10 cellular contexts compared by ENCODE assay signal in genomic region chr2:26504002-26504401, GRCh38. TPM values are rescaled to one million over a fixed set of nuclear protein-coding genes. Genes with fewer than 3 reads are reported as not detected.
DNase-seq lines count a peak whose midpoint lies in the region; ATAC-seq, FAIRE-seq and TF ChIP-seq lines count a peak whose summit lies in the region.
"Had no signal": no experiment of that assay in that cellular context is flagged by ENCODE, and none has a peak within 500 bp of the region (broad histone marks: within the 10 kb centered on the region; RNA-seq: fewer than 3 reads in every experiment).

No MANE protein-coding gene starts in this region.

- no peak for TF ChIP-seq POLR2A in breast epithelium (IDR thresholded peaks at IDR 0.05)

- H3K27ac Mint-ChIP-seq in CD4-positive, alpha-beta T cell = no peak overlapping the region
- H3K27ac Mint-ChIP-seq in naive thymus-derived CD4-positive, alpha-beta T cell = peak overlapping the region in 3 of 9 donors; percentile 19 to 68 (median 31)

- H3K4me1 Mint-ChIP-seq in CD4-positive, alpha-beta T cell (ENCODE audit: low read depth) = peaks cover 7% of the 10 kb centered on the region
- H3K4me1 Mint-ChIP-seq in naive thymus-derived CD4-positive, alpha-beta T cell = peaks cover 1 to 9% (median 7%) of the 10 kb centered on the region in 7 donors

- H3K4me1 ChIP-seq in breast epithelium (no peaks in the 10 kb centered on the region), left lung (peaks cover 8 to 12% of the 10 kb centered on the region in 2 donors)
- peaks cover 0 to 6% of the 10 kb centered on the region in 2 donors for H3K4me1 ChIP-seq in naive thymus-derived CD4-positive, alpha-beta T cell (ENCODE audit: control insufficient read depth in 2 of 2, insufficient read depth in 2 of 2, low read length in 2 of 2)

- H3K4me3 ChIP-seq in breast epithelium = peak overlapping the region; percentile 24 to 69 (median 49)
- H3K4me3 ChIP-seq in naive thymus-derived CD4-positive, alpha-beta T cell (ENCODE audit: low read length) = peak overlapping the region; percentile 70
- H3K4me3 ChIP-seq in left lung = peak overlapping the region in 1 of 2 donors; percentile 39

- no peak overlapping the region for H3K27ac ChIP-seq in CD4-positive, alpha-beta T cell (ENCODE audit: low read depth, low read length)
- H3K27ac ChIP-seq in breast epithelium = no peak overlapping the region
- no peak overlapping the region for H3K27ac ChIP-seq in naive thymus-derived CD4-positive, alpha-beta T cell (ENCODE audit: low read depth, low read length)
- H3K27ac ChIP-seq in left lung = no peak overlapping the region

- CTCF ChIA-PET in CD4-positive, alpha-beta T cell (lab: Charles Lee) = interaction anchor here (1.5 kb wide), 1 partner anchor 73 kb away, joined by 5 read pairs; no protein-coding TSS in a partner anchor
- CTCF ChIA-PET in naive thymus-derived CD4-positive, alpha-beta T cell (lab: Charles Lee) = interaction anchor here (0.6 to 1.8 kb wide), 4 partner anchors 13 to 74 kb away, joined by 3 to 10 read pairs (median 4); no protein-coding TSS in a partner anchor

- no peak for ATAC-seq in CD4-positive, alpha-beta T cell (ENCODE audit: poor library complexity)
- ATAC-seq in naive thymus-derived CD4-positive, alpha-beta T cell = no peak
- ATAC-seq in left lung = no peak

- no peak for TF ChIP-seq CTCF in CD4-positive, alpha-beta T cell (IDR thresholded peaks at IDR 0.05)
- no peak for TF ChIP-seq CTCF in breast epithelium (IDR thresholded peaks at IDR 0.05)
- TF ChIP-seq CTCF in D721Med (IDR thresholded peaks at IDR 0.05; ENCODE audit: insufficient read depth, missing control alignments) = no peak
- no peak for TF ChIP-seq CTCF in left lung (IDR thresholded peaks at IDR 0.05)

- no peaks in the 10 kb centered on the region for H3K27me3 Mint-ChIP-seq in CD4-positive, alpha-beta T cell
- H3K27me3 Mint-ChIP-seq in naive thymus-derived CD4-positive, alpha-beta T cell = peaks cover 0 to 3% (median 0%) of the 10 kb centered on the region in 5 donors

- intact Hi-C loops in CD4-positive, alpha-beta T cell (cut with DNase I, micrococcal nuclease) = loop anchor here in 1 of 2 experiments (1.0 kb wide), 1 partner anchor 73 kb away; no protein-coding TSS in a partner anchor
- intact Hi-C loops in breast epithelium (cut with DNase I; ENCODE audit: low total_unique reads) (no loop called here), left lung (cut with DNase I) (no loop called here)
- intact Hi-C loops in naive thymus-derived CD4-positive, alpha-beta T cell (cut with micrococcal nuclease) = no loop called here

- no peaks in the 10 kb centered on the region for H3K27me3 ChIP-seq in CD4-positive, alpha-beta T cell (ENCODE audit: control insufficient read depth, insufficient read depth, low read length)
- no peaks in the 10 kb centered on the region for H3K27me3 ChIP-seq in breast epithelium
- H3K27me3 ChIP-seq in naive thymus-derived CD4-positive, alpha-beta T cell (ENCODE audit: control insufficient read depth in 2 of 2, insufficient read depth in 2 of 2, low read length in 2 of 2) = no peaks in the 10 kb centered on the region
- H3K27me3 ChIP-seq in left lung = peaks cover 0 to 21% of the 10 kb centered on the region in 2 donors
- H3K27me3 ChIP-seq: tibial nerve had no signal

- no peaks in the 10 kb centered on the region for H3K9me3 Mint-ChIP-seq in CD4-positive, alpha-beta T cell
- H3K9me3 Mint-ChIP-seq in naive thymus-derived CD4-positive, alpha-beta T cell = no peaks in the 10 kb centered on the region

- no peaks in the 10 kb centered on the region for H3K36me3 Mint-ChIP-seq in CD4-positive, alpha-beta T cell (ENCODE audit: low read depth)
- no peaks in the 10 kb centered on the region for H3K36me3 Mint-ChIP-seq in naive thymus-derived CD4-positive, alpha-beta T cell

- DNase-seq in CD4-positive, alpha-beta T cell = no peak
- peak; percentile 23 for DNase-seq in HuH-7 (ENCODE audit: low spot score)
- no peak for DNase-seq in breast epithelium (ENCODE audit: low spot score in 2 of 2)
- DNase-seq in naive thymus-derived CD4-positive, alpha-beta T cell = no peak
- DNase-seq in D721Med (ENCODE audit: insufficient read length, low spot score) = no peak
- no peak for DNase-seq in stimulated activated CD4-positive, alpha-beta T cell treated with anti-CD3 and anti-CD28 coated beads, Interleukin-4, amount 100 ng/mL, for 1 hour
- no peak for DNase-seq in GM19239 (ENCODE audit: insufficient read length, low spot score)
- DNase-seq in left lung = no peak

- FAIRE-seq in D721Med (lab: Jason Lieb, UNC) = no peak
- FAIRE-seq in GM19239 (lab: Jason Lieb, UNC) = no peak
- FAIRE-seq: HTR-8/SVneo had no signal

- peak overlapping the region; percentile 43 for H3K4me3 Mint-ChIP-seq in CD4-positive, alpha-beta T cell
- H3K4me3 Mint-ChIP-seq in naive thymus-derived CD4-positive, alpha-beta T cell = peak overlapping the region; percentile 60 to 85 (median 76)

- POLR2A ChIA-PET in CD4-positive, alpha-beta T cell (lab: Charles Lee) = no interaction called here
- POLR2A ChIA-PET in naive thymus-derived CD4-positive, alpha-beta T cell (lab: Charles Lee) = no interaction called here

- H3K9me3 ChIP-seq in CD4-positive, alpha-beta T cell (ENCODE audit: control insufficient read depth, low read length) = no peaks in the 10 kb centered on the region
- H3K9me3 ChIP-seq in breast epithelium (no peaks in the 10 kb centered on the region), left lung (no peaks in the 10 kb centered on the region)
- no peaks in the 10 kb centered on the region for H3K9me3 ChIP-seq in naive thymus-derived CD4-positive, alpha-beta T cell (ENCODE audit: control insufficient read depth in 2 of 3, low read length in 3 of 3)
- H3K9me3 ChIP-seq: tibial nerve had no signal

- no peaks in the 10 kb centered on the region for H3K36me3 ChIP-seq in breast epithelium
- no peaks in the 10 kb centered on the region for H3K36me3 ChIP-seq in naive thymus-derived CD4-positive, alpha-beta T cell (ENCODE audit: control insufficient read depth in 2 of 3, insufficient read depth in 3 of 3, low read length in 3 of 3)
- H3K36me3 ChIP-seq in left lung = no peaks in the 10 kb centered on the region
- H3K36me3 ChIP-seq: tibial nerve had no signal

RNA-seq across cellular contexts. Expression of gene OTOF, which starts 26.1 kb away (rescaled TPM):
- under 1 TPM; 0.71 to 0.75 TPM for total RNA-seq in CD4-positive, alpha-beta T cell
- total RNA-seq in breast epithelium (under 1 TPM; 0.15 to 0.33 (median 0.32) TPM), left lung (under 1 TPM in 1 of 2 donors, not detected in 1; 0.10 TPM)
- total RNA-seq in naive thymus-derived CD4-positive, alpha-beta T cell = 10 to 100 TPM in 1 of 5 experiments, under 1 TPM in 3, not detected in 1; 0.16 to 14.8 (median 0.71) TPM
- polyA plus RNA-seq in naive thymus-derived CD4-positive, alpha-beta T cell = under 1 TPM in 1 of 2 donors, not detected in 1; 0.22 TPM
